Comparison of ENCODE assay signal across 16 cellular contexts in genomic region chr9:137759117-137759516, GRCh38.
DNase-seq lines count a peak whose midpoint lies in the region; ATAC-seq and TF ChIP-seq lines count a peak whose summit lies in the region.
"Had no signal": no experiment of that assay in that cellular context is flagged by ENCODE, and none has a peak within 500 bp of the region (broad histone marks: within the 10 kb centered on the region; RNA-seq: fewer than 3 reads in every experiment).

No MANE protein-coding gene starts in this region.

- no peak overlapping the region for H3K4me2 ChIP-seq in OCI-LY3 (ENCODE audit: low read length)

- no peak for ATAC-seq in activated CD4-positive, alpha-beta T cell treated with anti-CD3 and anti-CD28 coated beads for 36 hours
- ATAC-seq in natural killer cell (no peak), gastroesophageal sphincter (no peak)

- TF ChIP-seq EP300 in gastroesophageal sphincter (IDR thresholded peaks at IDR 0.05) = no peak

- no peak overlapping the region for H3K9ac ChIP-seq in OCI-LY3 (ENCODE audit: low read length)

- CTCF ChIA-PET in activated CD4-positive, alpha-beta T cell treated with anti-CD3 and anti-CD28 coated beads for 36 hours (lab: Charles Lee) = no interaction called here

- peaks cover 55% of the 10 kb centered on the region for H3K79me2 ChIP-seq in OCI-LY3 (ENCODE audit: low read length)

- POLR2A ChIA-PET in activated CD4-positive, alpha-beta T cell treated with anti-CD3 and anti-CD28 coated beads for 36 hours (lab: Charles Lee) = no interaction called here

- DNase-seq in activated CD4-positive, alpha-beta T cell treated with anti-CD3 and anti-CD28 coated beads for 36 hours = no peak
- no peak for DNase-seq in activated CD4-positive, alpha-beta T cell treated with anti-CD3 and anti-CD28 coated beads, Interleukin-2, amount 50 U/mL, for 48 hours
- peak; percentile 64 for DNase-seq in GM12864 (ENCODE audit: low read depth)
- DNase-seq in natural killer cell = no peak
- DNase-seq in mesothelial cell of epicardium (ENCODE audit: low spot score in 2 of 2, unreplicated experiment in 2 of 2) = no peak
- DNase-seq in substantia nigra (lab: John Stamatoyannopoulos, UW) = no peak
- DNase-seq: activated gamma-delta T cell treated with Interleukin-2 at 50 U/mL for 16 hours; brain microvascular endothelial cell; C1 segment of cervical spinal cord; NCI-H187 treated with DMSO at 0.1 percent for 48 hours; NCI-H446 treated with DMSO at 0.1 percent for 48 hours; stimulated activated naive CD4-positive, alpha-beta T cell; uterus had no signal

- peaks cover 69% of the 10 kb centered on the region for H3K36me3 Mint-ChIP-seq in activated CD4-positive, alpha-beta T cell treated with anti-CD3 and anti-CD28 coated beads for 36 hours (ENCODE audit: low read depth)
- peaks cover 17% of the 10 kb centered on the region for H3K36me3 Mint-ChIP-seq in natural killer cell
- peaks cover 73% of the 10 kb centered on the region for H3K36me3 Mint-ChIP-seq in mesothelial cell of epicardium

- TF ChIP-seq POLR2A in gastroesophageal sphincter (IDR thresholded peaks at IDR 0.05) = no peak

- no peaks in the 10 kb centered on the region for H4K20me1 ChIP-seq in OCI-LY3 (ENCODE audit: insufficient read depth, low read length)

- no peak for TF ChIP-seq CTCF in GM12864 (IDR thresholded peaks at IDR 0.05; ENCODE audit: low read depth, low read length, missing control alignments)
- no peak for TF ChIP-seq CTCF in OCI-LY3 (IDR thresholded peaks at IDR 0.05; ENCODE audit: low read depth, low read length)
- TF ChIP-seq CTCF in natural killer cell (IDR thresholded peaks at IDR 0.05) = no peak
- no peak for TF ChIP-seq CTCF in mesothelial cell of epicardium (IDR thresholded peaks at IDR 0.05; ENCODE audit: unreplicated experiment)
- no peak for TF ChIP-seq CTCF in gastroesophageal sphincter (IDR thresholded peaks at IDR 0.05)

- 88 to 94% methylated on average over 6 to 10 of the region's 11 CpGs for WGBS in gastroesophageal sphincter (ENCODE audit: low coverage in 1 of 2), 2 donors

- H3K27me3 Mint-ChIP-seq in activated CD4-positive, alpha-beta T cell treated with anti-CD3 and anti-CD28 coated beads for 36 hours = no peaks in the 10 kb centered on the region
- H3K27me3 Mint-ChIP-seq in natural killer cell (ENCODE audit: low read depth in 2 of 2) (no peaks in the 10 kb centered on the region), mesothelial cell of epicardium (ENCODE audit: low read depth) (no peaks in the 10 kb centered on the region)
- H3K27me3 Mint-ChIP-seq: dendritic cell treated with granulocyte-macrophage colony-stimulating factor and Interleukin-4, amounts not matched to agents 40 ng/mL and 50 ng/mL, for 4 days had no signal

- intact Hi-C loops in activated CD4-positive, alpha-beta T cell treated with anti-CD3 and anti-CD28 coated beads for 36 hours (cut with DNase I, micrococcal nuclease) = no loop called here
- intact Hi-C loops in natural killer cell (cut with micrococcal nuclease) = loop anchor here (10.0 kb wide), 1 partner anchor 84 kb away; no protein-coding TSS in a partner anchor

- peaks cover 62% of the 10 kb centered on the region for H3K4me1 ChIP-seq in OCI-LY3 (ENCODE audit: low read length)
- peaks cover 0 to 5% (median 0%) of the 10 kb centered on the region in 3 donors for H3K4me1 ChIP-seq in gastroesophageal sphincter
- H3K4me1 ChIP-seq: uterus had no signal

- H3K27ac Mint-ChIP-seq in activated CD4-positive, alpha-beta T cell treated with anti-CD3 and anti-CD28 coated beads for 36 hours = peak overlapping the region; percentile 75
- H3K27ac Mint-ChIP-seq in natural killer cell (peak overlapping the region; percentile 58 to 90), mesothelial cell of epicardium (no peak overlapping the region)
- H3K27ac Mint-ChIP-seq: dendritic cell treated with granulocyte-macrophage colony-stimulating factor and Interleukin-4, amounts not matched to agents 40 ng/mL and 50 ng/mL, for 4 days had no signal

- H3K36me3 ChIP-seq in OCI-LY3 (replicated peaks; ENCODE audit: low read depth, low read length) = peaks cover 94% of the 10 kb centered on the region
- H3K36me3 ChIP-seq in gastroesophageal sphincter = peaks cover 0 to 99% of the 10 kb centered on the region in 2 donors
- H3K36me3 ChIP-seq: uterus had no signal

- H3K4me3 ChIP-seq in GM12864 (ENCODE audit: low read depth, low read length) (no peak overlapping the region), OCI-LY3 (ENCODE audit: low read length) (no peak overlapping the region), gastroesophageal sphincter (no peak overlapping the region)
- H3K4me3 ChIP-seq: uterus had no signal

- H3K9me3 Mint-ChIP-seq in activated CD4-positive, alpha-beta T cell treated with anti-CD3 and anti-CD28 coated beads for 36 hours (ENCODE audit: low read depth) = peaks cover 12% of the 10 kb centered on the region
- H3K9me3 Mint-ChIP-seq in natural killer cell (peaks cover 0 to 3% of the 10 kb centered on the region in 2 donors), mesothelial cell of epicardium (peaks cover 9% of the 10 kb centered on the region)

- H3K27ac ChIP-seq in OCI-LY3 (ENCODE audit: low read length) (peak overlapping the region; percentile 74; the same call in 1 of the 2 replicates), gastroesophageal sphincter (no peak overlapping the region), substantia nigra (ENCODE audit: low read depth, low read length, poor library complexity, severe bottlenecking) (no peak overlapping the region)
- H3K27ac ChIP-seq: brain microvascular endothelial cell, uterus had no signal

- no peak overlapping the region for H2AFZ ChIP-seq in OCI-LY3 (ENCODE audit: low read depth, low read length)

- H3K4me1 Mint-ChIP-seq in activated CD4-positive, alpha-beta T cell treated with anti-CD3 and anti-CD28 coated beads for 36 hours = peaks cover 51% of the 10 kb centered on the region
- H3K4me1 Mint-ChIP-seq in natural killer cell (peaks cover 40 to 52% of the 10 kb centered on the region in 2 donors), mesothelial cell of epicardium (no peaks in the 10 kb centered on the region)

- H3K27me3 ChIP-seq in OCI-LY3 (ENCODE audit: low read depth, low read length) (no peaks in the 10 kb centered on the region), gastroesophageal sphincter (no peaks in the 10 kb centered on the region)
- H3K27me3 ChIP-seq: brain microvascular endothelial cell, uterus had no signal

- no peak overlapping the region for H3K4me3 Mint-ChIP-seq in activated CD4-positive, alpha-beta T cell treated with anti-CD3 and anti-CD28 coated beads for 36 hours
- H3K4me3 Mint-ChIP-seq in natural killer cell (no peak overlapping the region), mesothelial cell of epicardium (no peak overlapping the region)
- H3K4me3 Mint-ChIP-seq: dendritic cell treated with granulocyte-macrophage colony-stimulating factor and Interleukin-4, amounts not matched to agents 40 ng/mL and 50 ng/mL, for 4 days had no signal

- peaks cover 8% of the 10 kb centered on the region; the same call in 1 of the 2 replicates for H3K9me3 ChIP-seq in OCI-LY3 (ENCODE audit: insufficient read depth, low read length)
- peaks cover 0 to 7% (median 0%) of the 10 kb centered on the region in 3 donors for H3K9me3 ChIP-seq in gastroesophageal sphincter
- H3K9me3 ChIP-seq: uterus had no signal
